ENCODE assay signal across 18 cellular contexts in genomic region chr17:16467886-16468285, GRCh38. TPM values are rescaled to one million over a fixed set of nuclear protein-coding genes. Genes with fewer than 3 reads are reported as not detected.
"Had no signal": no experiment of that assay in that cellular context is flagged by ENCODE, and none has a peak within 500 bp of the region (broad histone marks: within the 10 kb centered on the region; RNA-seq: fewer than 3 reads in every experiment).

No MANE protein-coding gene starts in this region.

- H3K4me3 ChIP-seq: cardiac muscle cell, right lobe of liver, skin epidermis, stomach, suprapubic skin, tibial nerve had no signal

- H3K27me3 ChIP-seq: cardiac muscle cell, right lobe of liver, stomach, suprapubic skin, tibial nerve had no signal

- H3K9me3 ChIP-seq: right lobe of liver, stomach, suprapubic skin, tibial nerve had no signal

- H3K36me3 ChIP-seq: cardiac muscle cell, right lobe of liver, suprapubic skin had no signal

- H3K4me1 ChIP-seq: right lobe of liver had no signal

- DNase-seq: activated CD4-positive, alpha-beta memory T cell treated with anti-CD3 and anti-CD28 coated beads, Interleukin-2, amount 10 ng/mL, durations not matched to agents 7 days and 5 days; activated CD4-positive, alpha-beta T cell treated with anti-CD3 and anti-CD28 coated beads for 4 hours; activated CD4-positive, CD25-positive, alpha-beta regulatory T cell; activated effector memory CD4-positive, alpha-beta T cell treated with Interleukin-2 at 50 U/mL for 16 hours; activated naive CD4-positive, alpha-beta T cell treated with anti-CD3 and anti-CD28 coated beads, Interleukin-2, amount 10 ng/mL, durations not matched to agents 7 days and 5 days; activated T-cell treated with anti-CD3 and anti-CD28 coated beads, Interleukin-2, amount 50 U/mL, for 72 hours; amygdala; left ventricle myocardium superior; occipital lobe; posterior cingulate gyrus; right lobe of liver; stimulated activated CD4-positive, alpha-beta T cell treated with anti-CD3 and anti-CD28 coated beads, Interleukin-15, amount 100 ng/mL, for 24 hours; stomach had no signal

- H3K27ac ChIP-seq: cardiac muscle cell, right lobe of liver, skin epidermis, stomach, suprapubic skin had no signal

RNA-seq across cellular contexts. Expression of gene TRPV2, which starts 52.5 kb away (rescaled TPM):
- polyA plus RNA-seq: neural cell had no signal
